Comparison of ENCODE assay signal across 18 cellular contexts in genomic region chr7:69625798-69626197, GRCh38. TPM values are rescaled to one million over a fixed set of nuclear protein-coding genes. Genes with fewer than 3 reads are reported as not detected.
DNase-seq lines count a peak whose midpoint lies in the region; ATAC-seq and TF ChIP-seq lines count a peak whose summit lies in the region.
"Had no signal": no experiment of that assay in that cellular context is flagged by ENCODE, and none has a peak within 500 bp of the region (broad histone marks: within the 10 kb centered on the region; RNA-seq: fewer than 3 reads in every experiment).

No MANE protein-coding gene starts in this region.

- H3K79me2 ChIP-seq in GM23338 (replicated peaks; ENCODE audit: insufficient read depth) = peaks cover 5% of the 10 kb centered on the region

- H2AFZ ChIP-seq in GM23338 = no peak overlapping the region

- H3K36me3 ChIP-seq in GM23338 (ENCODE audit: insufficient read depth) (no peaks in the 10 kb centered on the region), HEK293 (ENCODE audit: control insufficient read depth in 2 of 2, insufficient read depth in 1 of 2, low read length in 2 of 2) (no peaks in the 10 kb centered on the region), endodermal cell (ENCODE audit: control insufficient read depth, insufficient read depth, low read length) (no peaks in the 10 kb centered on the region), HAP-1 (replicated peaks) (no peaks in the 10 kb centered on the region)

- 0 out of 2 replicates have a peak overlapping the region, but pooled peaks have one; percentile 54 for H3K4me2 ChIP-seq in GM23338
- H3K4me2 ChIP-seq: A549 had no signal

- 80 to 81% methylated on average over 1 to 2 of the region's 2 CpGs for WGBS in endodermal cell (ENCODE audit: insufficient coverage in 1 of 2, insufficient read length in 1 of 2), 2 experiments

- POLR2A ChIA-PET in HEK293 (lab: Yijun Ruan, JAX) = no interaction called here

- H3K9me2 ChIP-seq in GM23338 (ENCODE audit: insufficient read depth) = no peaks in the 10 kb centered on the region

- peaks cover 52% of the 10 kb centered on the region for H3K27me3 Mint-ChIP-seq in GM23338 (ENCODE audit: insufficient read depth, low read depth, poor library complexity)
- H3K27me3 Mint-ChIP-seq in endodermal cell (ENCODE audit: insufficient read depth) = peaks cover 2% of the 10 kb centered on the region
- H3K27me3 Mint-ChIP-seq: CD4-positive, alpha-beta memory T cell had no signal

- H3K4me3 ChIP-seq in GM23338 = no peak overlapping the region
- H3K4me3 ChIP-seq in HEK293 (ENCODE audit: low read depth, low read length) = no peak overlapping the region
- peak overlapping the region; percentile 44 for H3K4me3 ChIP-seq in endodermal cell (ENCODE audit: low read length)
- no peak overlapping the region for H3K4me3 ChIP-seq in HAP-1
- H3K4me3 ChIP-seq: A549 had no signal

- H3K4me3 Mint-ChIP-seq in GM23338 = no peak overlapping the region
- no peak overlapping the region for H3K4me3 Mint-ChIP-seq in endodermal cell
- H3K4me3 Mint-ChIP-seq: CD4-positive, alpha-beta memory T cell had no signal

- DNase-seq in GM23338 (ENCODE audit: low spot score) (no peak), endodermal cell (no peak), NCI-H345 treated with DMSO at 0.1 percent for 48 hours (lab: John Stamatoyannopoulos, UW; ENCODE audit: unreplicated experiment) (no peak), NCI-H1930 (lab: John Stamatoyannopoulos, UW) (no peak), HAP-1 (ENCODE audit: low spot score in 2 of 2) (no peak)
- DNase-seq: 8988T; ACHN; AML-193; C1 segment of cervical spinal cord; Calu3; CD4-positive, alpha-beta memory T cell; COR-L47; DMS53; DMS79 treated with DMSO at 0.1 percent for 48 hours; GF-D8; GOT3 had no signal

- in situ Hi-C loops in HAP-1 (cut with MboI; ENCODE audit: low sequenced_read_pairs) = no loop called here

- H3K27me3 ChIP-seq in GM23338 (ENCODE audit: insufficient read depth) (peaks cover 100% of the 10 kb centered on the region), endodermal cell (ENCODE audit: control insufficient read depth, insufficient read depth, low read length, poor library complexity, severe bottlenecking) (no peaks in the 10 kb centered on the region), HAP-1 (ENCODE audit: low read depth) (no peaks in the 10 kb centered on the region)

- H3K27ac ChIP-seq in GM23338 (ENCODE audit: low read depth) = no peak overlapping the region
- H3K27ac ChIP-seq in HEK293 (ENCODE audit: extremely low read depth, low read depth, low read length) = no peak overlapping the region
- no peak overlapping the region for H3K27ac ChIP-seq in endodermal cell (ENCODE audit: low read depth, low read length)
- H3K27ac ChIP-seq: A549 had no signal

- H3K27ac Mint-ChIP-seq in GM23338 = no peak overlapping the region
- H3K27ac Mint-ChIP-seq in endodermal cell = no peak overlapping the region
- H3K27ac Mint-ChIP-seq: CD4-positive, alpha-beta memory T cell had no signal

- no peak overlapping the region for H3K9ac ChIP-seq in endodermal cell (ENCODE audit: extremely low read depth, low read length, poor library complexity, severe bottlenecking)

- H3K9me3 ChIP-seq in HEK293 (ENCODE audit: control insufficient read depth, insufficient read depth, low read depth, low read length) (no peaks in the 10 kb centered on the region), endodermal cell (ENCODE audit: control insufficient read depth, low read length) (no peaks in the 10 kb centered on the region), HAP-1 (no peaks in the 10 kb centered on the region)
- H3K9me3 ChIP-seq: A549 had no signal

- peaks cover 21% of the 10 kb centered on the region for H4K20me1 ChIP-seq in GM23338 (replicated peaks; ENCODE audit: insufficient read depth)

- ATAC-seq in GM23338 = no peak
- ATAC-seq: A549 had no signal

- H3K36me3 Mint-ChIP-seq in GM23338 (ENCODE audit: low read depth) (no peaks in the 10 kb centered on the region), endodermal cell (ENCODE audit: low read depth) (no peaks in the 10 kb centered on the region)
- H3K36me3 Mint-ChIP-seq: CD4-positive, alpha-beta memory T cell had no signal

- H3K9me3 Mint-ChIP-seq in GM23338 (no peaks in the 10 kb centered on the region), endodermal cell (no peaks in the 10 kb centered on the region)

- TF ChIP-seq CTCF in GM23338 (conservative IDR thresholded peaks at IDR 0.05; ENCODE audit: low read depth in 2 of 2) (no peak), HEK293 (tag by site-specific recombination; IDR thresholded peaks at IDR 0.05) (no peak), endodermal cell (conservative IDR thresholded peaks at IDR 0.05) (no peak)

- no peaks in the 10 kb centered on the region for H3F3A ChIP-seq in GM23338 (replicated peaks; ENCODE audit: low read depth)

- H3K4me1 Mint-ChIP-seq in GM23338 = peaks cover 29% of the 10 kb centered on the region
- peaks cover 88% of the 10 kb centered on the region for H3K4me1 Mint-ChIP-seq in endodermal cell
- H3K4me1 Mint-ChIP-seq: CD4-positive, alpha-beta memory T cell had no signal

- CTCF ChIA-PET in HEK293 (lab: Yijun Ruan, JAX) = interaction anchor here (0.5 to 0.7 kb wide), 3 partner anchors 132 to 589 kb away, joined by 3 to 6 read pairs (median 3); no protein-coding TSS in a partner anchor

- peaks cover 22% of the 10 kb centered on the region for H3K4me1 ChIP-seq in GM23338 (ENCODE audit: insufficient read depth)
- H3K4me1 ChIP-seq in HEK293 (ENCODE audit: control insufficient read depth, insufficient read depth, low read length) = peaks cover 48% of the 10 kb centered on the region
- peaks cover 28% of the 10 kb centered on the region for H3K4me1 ChIP-seq in endodermal cell (ENCODE audit: control insufficient read depth, insufficient read depth, low read length)
- H3K4me1 ChIP-seq in HAP-1 = peaks cover 26% of the 10 kb centered on the region

TF ChIP-seq in GM23338, 12 proteins besides CTCF, POLR2A, EP300 and RAD21 (continues in another document):
- TF ChIP-seq EZH2phosphoT487 (IDR thresholded peaks at IDR 0.05; ENCODE audit: unreplicated experiment) (no peak), POLR2AphosphoS5 (IDR thresholded peaks at IDR 0.05; ENCODE audit: low read depth) (no peak), NANOG (IDR thresholded peaks at IDR 0.05; ENCODE audit: borderline replicate concordance) (no peak), ZNF331 (CRISPR knock-in tag; IDR thresholded peaks at IDR 0.05; ENCODE audit: low read depth) (no peak), CREB1 (CRISPR knock-in tag; IDR thresholded peaks at IDR 0.05; ENCODE audit: low read depth) (no peak), JUNB (IDR thresholded peaks at IDR 0.05; ENCODE audit: unreplicated experiment) (no peak)

TF ChIP-seq in HEK293, 187 proteins besides CTCF, POLR2A, EP300 and RAD21 (continues in another document):
- TF ChIP-seq ZNF266 (tag by site-specific recombination; IDR thresholded peaks at IDR 0.05; ENCODE audit: low read depth) (no peak), ZNF324 (tag by site-specific recombination; IDR thresholded peaks at IDR 0.05) (no peak), ZBTB17 (tag by site-specific recombination; IDR thresholded peaks at IDR 0.05) (no peak), KLF9 (tag by site-specific recombination; IDR thresholded peaks at IDR 0.05; ENCODE audit: low read depth) (no peak), ZNF76 (tag by site-specific recombination; IDR thresholded peaks at IDR 0.05; ENCODE audit: borderline replicate concordance, low read depth) (no peak), ZNF629 (tag by site-specific recombination; IDR thresholded peaks at IDR 0.05) (no peak), ZIC2 (tag by site-specific recombination; IDR thresholded peaks at IDR 0.05) (0 out of 2 replicates have a peak, but pooled peaks have one; percentile 20), ZNF341 (tag by site-specific recombination; IDR thresholded peaks at IDR 0.05; ENCODE audit: low read depth) (no peak), GLIS2 (tag by site-specific recombination; IDR thresholded peaks at IDR 0.05) (no peak), ZNF548 (tag by site-specific recombination; IDR thresholded peaks at IDR 0.05) (no peak), ZNF239 (tag by site-specific recombination; IDR thresholded peaks at IDR 0.05) (no peak), ZNF654 (tag by site-specific recombination; IDR thresholded peaks at IDR 0.05; ENCODE audit: low read depth) (no peak), ZEB2 (tag by site-specific recombination; IDR thresholded peaks at IDR 0.05) (no peak), REPIN1 (tag by site-specific recombination; IDR thresholded peaks at IDR 0.05; ENCODE audit: low read depth) (no peak), ZNF366 (tag by site-specific recombination; conservative IDR thresholded peaks at IDR 0.05) (peak; percentile 47; the same call in 1 of the 2 replicates), MEIS1 (CRISPR knock-in tag; IDR thresholded peaks at IDR 0.05; ENCODE audit: borderline replicate concordance) (no peak), ZNF600 (tag by site-specific recombination; IDR thresholded peaks at IDR 0.05) (peak; percentile 71), ZNF112 (tag by site-specific recombination; IDR thresholded peaks at IDR 0.05) (no peak), ZNF311 (tag by site-specific recombination; IDR thresholded peaks at IDR 0.05; ENCODE audit: borderline replicate concordance) (no peak)

RNA-seq across cellular contexts. Expression of gene AUTS2, which starts 27.5 kb away (rescaled TPM):
- 57.1 and 91.0 TPM in 2 replicates for total RNA-seq in GM23338 (2014; rRNA removed; shearing (Covaris generic))
- polyA plus RNA-seq in GM23338 (2016; fragmentation: Nextera tagmentation; extraction: Ambion mirVana) = 32.0 and 36.6 TPM in 2 replicates
- total RNA-seq in endodermal cell = 100 to 1,000 TPM in 1 of 2 donors, 10 to 100 TPM in 1; 76.8 to 106 TPM
- 120 TPM for polyA plus RNA-seq in endodermal cell (2013, experiment 1 of 2)
- 103 TPM for polyA plus RNA-seq in endodermal cell (2013, experiment 2 of 2)
- total RNA-seq: Calu3 had no signal
